9 cellular contexts compared by ENCODE assay signal in the genomic region with DNA sequence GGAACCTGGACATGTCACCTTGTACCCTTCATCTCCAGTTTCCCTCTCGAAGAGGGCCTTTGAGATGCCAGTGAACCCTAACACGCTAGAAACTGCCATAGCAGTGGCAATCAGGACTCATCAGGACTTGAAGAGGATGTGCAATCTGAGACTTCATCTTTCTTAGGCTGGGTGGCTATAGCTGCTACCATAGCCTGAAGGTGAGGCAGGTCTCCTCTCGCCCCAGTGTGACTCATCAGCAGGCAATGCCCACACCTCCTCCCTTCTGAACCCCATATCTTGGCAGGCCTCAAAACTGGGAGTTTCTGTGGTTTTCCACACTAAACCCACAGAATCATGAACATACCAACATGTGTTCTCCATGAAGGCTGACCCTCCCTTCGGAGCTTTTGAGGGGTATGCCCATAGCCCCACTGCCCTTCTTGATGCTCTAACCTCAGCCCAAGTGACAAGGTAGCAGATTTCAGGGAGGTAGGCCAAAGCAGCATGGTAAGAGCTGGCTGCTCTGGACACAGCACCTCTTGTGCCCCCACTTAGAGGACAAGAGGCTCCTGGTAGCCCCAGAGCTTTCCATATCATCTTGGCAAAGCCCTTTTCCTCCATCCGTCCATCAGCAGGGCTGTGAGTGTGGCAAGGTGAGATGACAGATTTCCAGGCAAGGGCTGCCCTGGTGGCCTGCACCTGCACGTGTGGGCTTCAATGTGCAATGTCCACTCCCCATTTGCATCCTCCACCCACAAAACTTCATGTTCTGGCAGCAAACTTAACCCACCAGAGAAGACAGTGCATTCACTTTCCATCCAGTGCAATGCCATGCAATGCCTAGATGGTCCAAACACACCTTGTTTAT. TPM values are rescaled to one million over a fixed set of nuclear protein-coding genes. Genes with fewer than 3 reads are reported as not detected.
DNase-seq lines count a peak whose midpoint lies in the region; ATAC-seq, FAIRE-seq and TF ChIP-seq lines count a peak whose summit lies in the region.
"Had no signal": no experiment of that assay in that cellular context is flagged by ENCODE, and none has a peak within 500 bp of the region (broad histone marks: within the 10 kb centered on the region; RNA-seq: fewer than 3 reads in every experiment).

No MANE protein-coding gene starts in this region.

- H3K27me3 Mint-ChIP-seq in chondrocyte (ENCODE audit: low read depth): no peaks in the 10 kb centered on the region

- no peaks in the 10 kb centered on the region for H3K36me3 ChIP-seq in effector memory CD4-positive, alpha-beta T cell (ENCODE audit: control insufficient read depth, insufficient read depth, low read length)
- no peaks in the 10 kb centered on the region for H3K36me3 ChIP-seq in prostate gland

- ATAC-seq in HG03442 (IDR thresholded peaks at IDR 0.05; ENCODE audit: unreplicated experiment) (no peak), GM19452 (IDR thresholded peaks at IDR 0.05; ENCODE audit: unreplicated experiment) (no peak)

- no peaks in the 10 kb centered on the region for H3K9me3 Mint-ChIP-seq in chondrocyte (ENCODE audit: low read depth)

- intact Hi-C loops in prostate gland (cut with DNase I): loop anchor here (5.0 kb wide), 2 partner anchors 128 to 243 kb away; no protein-coding TSS in a partner anchor

- peak; percentile 38 for DNase-seq in DMS79 treated with DMSO at 0.1 percent for 48 hours (lab: John Stamatoyannopoulos, UW)
- peak; percentile 93 for DNase-seq in NCI-H187 treated with DMSO at 0.1 percent for 48 hours (lab: John Stamatoyannopoulos, UW)
- peak in 2 of 3 donors; percentile 9 to 13 for DNase-seq in effector memory CD4-positive, alpha-beta T cell
- DNase-seq in prostate gland (ENCODE audit: low spot score): peak; percentile 66
- no peak for DNase-seq in frontal cortex (ENCODE audit: low spot score in 2 of 2)
- DNase-seq in chondrocyte (ENCODE audit: low spot score): no peak

- peaks cover 62% of the 10 kb centered on the region for H3K4me1 Mint-ChIP-seq in chondrocyte (ENCODE audit: low read depth)

- no peak for TF ChIP-seq POLR2A in prostate gland (IDR thresholded peaks at IDR 0.05)

- 51% methylated on average over 6 of the region's 6 CpGs for WGBS in prostate gland

- no peaks in the 10 kb centered on the region for H3K9me3 ChIP-seq in effector memory CD4-positive, alpha-beta T cell (ENCODE audit: control insufficient read depth, low read length)
- no peaks in the 10 kb centered on the region for H3K9me3 ChIP-seq in prostate gland

- H3K4me3 ChIP-seq in effector memory CD4-positive, alpha-beta T cell (ENCODE audit: insufficient read depth, low read depth, low read length, poor library complexity, severe bottlenecking): no peak overlapping the region
- H3K4me3 ChIP-seq in prostate gland: no peak overlapping the region

- no peak overlapping the region for H3K27ac Mint-ChIP-seq in chondrocyte (ENCODE audit: unreplicated experiment)

- H3K4me3 Mint-ChIP-seq in chondrocyte (ENCODE audit: unreplicated experiment): no peak overlapping the region

- peaks cover 2% of the 10 kb centered on the region for H3K36me3 Mint-ChIP-seq in chondrocyte (ENCODE audit: low read depth)

- no peak for TF ChIP-seq CTCF in prostate gland (IDR thresholded peaks at IDR 0.05)
- TF ChIP-seq CTCF in chondrocyte (IDR thresholded peaks at IDR 0.05): no peak

- no peak overlapping the region for H3K27ac ChIP-seq in effector memory CD4-positive, alpha-beta T cell (ENCODE audit: insufficient read depth, low read length, poor library complexity, severe bottlenecking)
- H3K27ac ChIP-seq in prostate gland: peak overlapping the region; percentile 18 to 59

- H3K4me1 ChIP-seq in effector memory CD4-positive, alpha-beta T cell (ENCODE audit: control insufficient read depth, insufficient read depth, low read length, poor library complexity, severe bottlenecking): peaks cover 30% of the 10 kb centered on the region
- H3K4me1 ChIP-seq in prostate gland (replicated peaks): peaks cover 11% of the 10 kb centered on the region

- H3K27me3 ChIP-seq in effector memory CD4-positive, alpha-beta T cell (replicated peaks; ENCODE audit: control insufficient read depth, insufficient read depth, low read length, poor library complexity, severe bottlenecking): no peaks in the 10 kb centered on the region
- no peaks in the 10 kb centered on the region for H3K27me3 ChIP-seq in prostate gland (replicated peaks; ENCODE audit: insufficient read depth)

- no peak for FAIRE-seq in frontal cortex (lab: Jason Lieb, UNC)

RNA-seq across cellular contexts. Expression of gene BLCAP, which starts 2.6 kb away (rescaled TPM):
- 100 to 1,000 TPM in 1 of 2 donors, 10 to 100 TPM in 1; 93.0 to 101 TPM for total RNA-seq in prostate gland
- 98.6 TPM for total RNA-seq in frontal cortex
- total RNA-seq in chondrocyte: 56.6 to 66.2 TPM (median 65.1 TPM) in 3 replicates

RNA-seq across cellular contexts. Expression of gene NNAT, which starts 4.0 kb away (rescaled TPM):
- total RNA-seq in prostate gland (1 to 10 TPM in 1 of 2 donors, under 1 TPM in 1; 0.41 to 4.3 TPM), frontal cortex (367 TPM), chondrocyte (1.4 to 3.1 TPM (median 2.7 TPM) in 3 replicates)
- total RNA-seq: T-helper 2 cell treated with Interferon-gamma antibody and Interleukin-4, amounts not matched to agents 100 ng/mL and 5 ng/mL, for 36 hours had no signal

Comparison
In these comparisons a context has a peak if more than half of its experiments do, and no peak if none do; other contexts are left out.
1. DNase-seq: peak in DMS79 treated with DMSO at 0.1 percent for 48 hours (single experiment), NCI-H187 treated with DMSO at 0.1 percent for 48 hours (single experiment), effector memory CD4-positive, alpha-beta T cell (2 of 3) and prostate gland (single experiment); none in frontal cortex (0 of 2) and chondrocyte (single experiment).
2. RNA of gene NNAT, which starts 4.0 kb away (total RNA-seq): 367 TPM in frontal cortex (single experiment); 0.41 to 4.3 TPM in prostate gland and 1.4 to 3.1 TPM in chondrocyte; every median in the first group is over 10 times any median in the second.